ENCODE assay signal across 1 cellular context in the genomic region with DNA sequence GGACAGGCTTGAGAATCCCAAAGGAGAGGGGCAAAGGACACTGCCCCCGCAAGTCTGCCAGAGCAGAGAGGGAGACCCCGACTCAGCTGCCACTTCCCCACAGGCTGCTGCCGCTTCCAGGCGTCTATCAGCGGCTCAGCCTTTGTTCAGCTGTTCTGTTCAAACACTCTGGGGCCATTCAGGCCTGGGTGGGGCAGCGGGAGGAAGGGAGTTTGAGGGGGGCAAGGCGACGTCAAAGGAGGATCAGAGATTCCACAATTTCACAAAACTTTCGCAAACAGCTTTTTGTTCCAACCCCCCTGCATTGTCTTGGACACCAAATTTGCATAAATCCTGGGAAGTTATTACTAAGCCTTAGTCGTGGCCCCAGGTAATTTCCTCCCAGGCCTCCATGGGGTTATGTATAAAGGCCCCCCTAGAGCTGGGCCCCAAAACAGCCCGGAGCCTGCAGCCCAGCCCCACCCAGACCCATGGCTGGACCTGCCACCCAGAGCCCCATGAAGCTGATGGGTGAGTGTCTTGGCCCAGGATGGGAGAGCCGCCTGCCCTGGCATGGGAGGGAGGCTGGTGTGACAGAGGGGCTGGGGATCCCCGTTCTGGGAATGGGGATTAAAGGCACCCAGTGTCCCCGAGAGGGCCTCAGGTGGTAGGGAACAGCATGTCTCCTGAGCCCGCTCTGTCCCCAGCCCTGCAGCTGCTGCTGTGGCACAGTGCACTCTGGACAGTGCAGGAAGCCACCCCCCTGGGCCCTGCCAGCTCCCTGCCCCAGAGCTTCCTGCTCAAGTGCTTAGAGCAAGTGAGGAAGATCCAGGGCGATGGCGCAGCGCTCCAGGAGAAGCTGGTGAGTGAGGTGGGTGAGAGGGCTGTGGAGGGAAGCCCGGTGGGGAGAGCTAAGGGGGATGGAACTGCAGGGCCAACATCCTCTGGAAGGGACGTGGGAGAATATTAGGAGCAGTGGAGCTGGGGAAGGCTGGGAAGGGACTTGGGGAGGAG.
TF ChIP-seq lines count a peak whose summit lies in the region.

A gene with protein sequence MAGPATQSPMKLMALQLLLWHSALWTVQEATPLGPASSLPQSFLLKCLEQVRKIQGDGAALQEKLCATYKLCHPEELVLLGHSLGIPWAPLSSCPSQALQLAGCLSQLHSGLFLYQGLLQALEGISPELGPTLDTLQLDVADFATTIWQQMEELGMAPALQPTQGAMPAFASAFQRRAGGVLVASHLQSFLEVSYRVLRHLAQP (plus strand): TSS at position 436 of the 993 bp plus-strand sequence. CDS start 35 bp downstream, at position 471.

TF ChIP-seq in IMR-90, 13 proteins besides CTCF, POLR2A, EP300 and RAD21:
- no peak for TF ChIP-seq CEBPB (IDR thresholded peaks at IDR 0.05; ENCODE audit: low read depth, low read length)
- no peak for TF ChIP-seq FOS (IDR thresholded peaks at IDR 0.05; ENCODE audit: low read depth, low read length)
- no peak for TF ChIP-seq BHLHE40 (IDR thresholded peaks at IDR 0.05; ENCODE audit: low read depth, low read length)
- TF ChIP-seq CHD1 (IDR thresholded peaks at IDR 0.05; ENCODE audit: low read depth, low read length): no peak
